In the genomic region with DNA sequence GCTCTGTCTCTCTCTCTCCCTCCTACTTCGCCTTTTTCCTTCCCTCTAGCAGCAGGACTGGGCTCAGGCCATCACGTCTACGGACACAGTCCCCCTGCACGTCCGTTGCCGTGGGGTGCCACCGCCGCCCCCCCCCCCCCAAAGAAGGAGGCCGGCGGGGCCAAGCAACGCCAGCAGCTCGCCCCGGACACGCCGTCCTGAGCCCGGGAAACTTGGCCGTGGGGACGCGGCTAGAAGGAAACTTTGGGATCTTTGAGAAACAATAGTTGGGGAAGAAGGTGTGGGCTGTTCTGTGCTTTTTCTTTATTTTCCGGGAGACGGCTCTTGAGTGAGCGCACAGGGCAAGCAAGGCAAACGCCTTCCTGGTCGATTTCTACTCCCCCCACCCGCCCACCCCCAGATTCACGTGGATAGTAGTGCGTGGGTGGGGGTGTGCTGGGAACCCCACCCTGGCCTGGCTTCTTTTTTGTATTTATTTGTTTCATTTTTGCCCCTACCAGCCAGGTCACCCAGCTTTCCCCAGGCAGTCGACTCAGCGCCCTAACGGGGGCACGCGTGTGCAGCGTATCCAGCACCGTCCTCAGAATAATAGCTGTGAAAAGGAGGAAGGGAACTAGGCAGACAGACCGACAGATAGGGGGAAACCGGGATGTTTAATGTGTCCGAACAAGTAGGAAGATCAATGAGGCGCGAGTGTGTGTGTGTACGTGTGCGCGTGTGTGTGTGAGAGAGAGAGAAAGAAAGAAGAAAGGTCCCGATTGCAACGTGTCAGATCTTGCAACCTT, we compare ENCODE assay signal across 8 cellular contexts. TPM values are rescaled to one million over a fixed set of nuclear protein-coding genes. Genes with fewer than 3 reads are reported as not detected.
DNase-seq lines count a peak whose midpoint lies in the region; ATAC-seq and TF ChIP-seq lines count a peak whose summit lies in the region.

No MANE protein-coding gene starts in this region.

- no peak for ATAC-seq in GM19328 (IDR thresholded peaks at IDR 0.05; ENCODE audit: unreplicated experiment)

- no peaks in the 10 kb centered on the region for H3K27me3 Mint-ChIP-seq in activated naive CD4-positive, alpha-beta T cell treated with anti-CD3 and anti-CD28 coated beads, Interleukin-2, amount 50 U/mL, for 24 hours
- H3K27me3 Mint-ChIP-seq in osteocyte (ENCODE audit: unreplicated experiment) = peaks cover 4% of the 10 kb centered on the region

- H3K4me1 Mint-ChIP-seq in activated naive CD4-positive, alpha-beta T cell treated with anti-CD3 and anti-CD28 coated beads, Interleukin-2, amount 50 U/mL, for 24 hours = peaks cover 44% of the 10 kb centered on the region
- H3K4me1 Mint-ChIP-seq in osteocyte (ENCODE audit: unreplicated experiment) = peaks cover 33% of the 10 kb centered on the region

- H3K36me3 Mint-ChIP-seq in activated naive CD4-positive, alpha-beta T cell treated with anti-CD3 and anti-CD28 coated beads, Interleukin-2, amount 50 U/mL, for 24 hours = no peaks in the 10 kb centered on the region
- no peaks in the 10 kb centered on the region for H3K36me3 Mint-ChIP-seq in osteocyte (ENCODE audit: unreplicated experiment)

- TF ChIP-seq CTCF in osteocyte (IDR thresholded peaks at IDR 0.05) = peak; percentile 17

- no peaks in the 10 kb centered on the region for H3K9me3 Mint-ChIP-seq in activated naive CD4-positive, alpha-beta T cell treated with anti-CD3 and anti-CD28 coated beads, Interleukin-2, amount 50 U/mL, for 24 hours
- H3K9me3 Mint-ChIP-seq in osteocyte (ENCODE audit: unreplicated experiment) = no peaks in the 10 kb centered on the region

- peak overlapping the region; percentile 98 for H3K4me3 Mint-ChIP-seq in activated naive CD4-positive, alpha-beta T cell treated with anti-CD3 and anti-CD28 coated beads, Interleukin-2, amount 50 U/mL, for 24 hours
- H3K4me3 Mint-ChIP-seq in osteocyte (ENCODE audit: unreplicated experiment) = peak overlapping the region; percentile 98

- DNase-seq in NCI-H748 (lab: John Stamatoyannopoulos, UW; ENCODE audit: unreplicated experiment) (peak; percentile 27), NCI-H748 treated with DMSO at 0.1 percent for 48 hours (lab: John Stamatoyannopoulos, UW) (no peak), NCI-H2171 (lab: John Stamatoyannopoulos, UW) (peak; percentile 12), glomerular visceral epithelial cell (ENCODE audit: extremely low spot score) (peak; percentile 50), osteocyte (ENCODE audit: extremely low spot score, unreplicated experiment) (no peak), NCI-H1417 treated with DMSO at 0.1 percent for 48 hours (lab: John Stamatoyannopoulos, UW) (no peak)

- peak overlapping the region; percentile 98 for H3K27ac Mint-ChIP-seq in activated naive CD4-positive, alpha-beta T cell treated with anti-CD3 and anti-CD28 coated beads, Interleukin-2, amount 50 U/mL, for 24 hours
- H3K27ac Mint-ChIP-seq in osteocyte (ENCODE audit: unreplicated experiment) = peak overlapping the region; percentile 89

RNA-seq across cellular contexts. Expression of a gene that starts 1.4 kb away (rescaled TPM):
- 31.9 and 32.2 TPM in 2 replicates for total RNA-seq in osteocyte

Comparison
In these comparisons a context has a peak if more than half of its experiments do, and no peak if none do; other contexts are left out.
1. DNase-seq: peak in NCI-H748 (single experiment), NCI-H2171 (single experiment) and glomerular visceral epithelial cell (single experiment); none in NCI-H748 treated with DMSO at 0.1 percent for 48 hours (single experiment), osteocyte (single experiment) and NCI-H1417 treated with DMSO at 0.1 percent for 48 hours (single experiment).